In the genomic region with DNA sequence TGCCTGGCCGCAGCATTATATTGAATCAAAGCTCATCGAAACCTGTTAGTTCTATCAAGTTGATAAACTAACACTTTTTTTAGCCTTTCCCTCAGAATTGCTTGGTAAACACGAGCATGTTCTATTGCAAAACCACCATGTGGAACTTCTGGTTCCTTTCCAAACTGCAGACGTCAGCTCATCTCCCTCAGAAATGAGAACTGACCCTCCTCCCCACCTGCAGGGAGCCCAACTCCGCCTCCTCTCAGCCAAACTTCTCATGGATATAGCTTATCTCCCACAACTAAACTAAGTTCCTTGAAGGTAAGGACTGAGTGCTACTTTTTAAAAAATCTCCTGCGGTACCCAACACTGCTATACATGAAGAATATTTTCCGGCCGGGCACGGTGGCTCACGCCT, we compare ENCODE assay signal across 1 cellular context.
TF ChIP-seq lines count a peak whose summit lies in the region.

No MANE protein-coding gene starts in this region.

TF ChIP-seq in IMR-90, 13 proteins besides CTCF, POLR2A, EP300 and RAD21:
- TF ChIP-seq CHD1 (IDR thresholded peaks at IDR 0.05; ENCODE audit: low read depth, low read length) (no peak), CEBPB (IDR thresholded peaks at IDR 0.05; ENCODE audit: low read depth, low read length) (0 out of 2 replicates have a peak, but pooled peaks have one; percentile 13), MAZ (IDR thresholded peaks at IDR 0.05; ENCODE audit: borderline replicate concordance, low read depth, low read length) (no peak)
TF ChIP-seq in IMR-90: peak in this region for 1.
